Comparison of ENCODE assay signal across 14 cellular contexts in the genomic region with DNA sequence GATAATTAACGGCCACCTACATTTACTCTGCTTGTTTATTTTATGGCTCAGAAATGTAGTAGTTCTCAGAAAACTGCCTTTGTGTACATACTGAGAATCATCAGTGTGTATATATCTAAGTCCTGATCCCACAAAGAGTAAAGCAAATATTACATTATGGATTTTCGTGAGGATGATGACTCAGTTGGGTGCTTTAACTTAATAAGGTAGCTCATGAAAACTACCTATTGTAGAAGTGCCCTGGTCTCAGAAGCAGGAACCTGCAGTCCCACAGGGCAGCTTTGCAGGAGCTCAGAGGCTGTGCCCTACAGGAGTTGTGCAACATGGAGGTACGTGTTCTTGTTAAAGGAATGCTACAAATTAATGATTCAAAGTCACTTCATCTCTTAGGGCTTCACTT.
DNase-seq lines count a peak whose midpoint lies in the region; ATAC-seq and TF ChIP-seq lines count a peak whose summit lies in the region.
"Had no signal": no experiment of that assay in that cellular context is flagged by ENCODE, and none has a peak within 500 bp of the region (broad histone marks: within the 10 kb centered on the region; RNA-seq: fewer than 3 reads in every experiment).

No MANE protein-coding gene starts in this region.

- no peak overlapping the region for H2AFZ ChIP-seq in hepatocyte

- H3K4me3 ChIP-seq in RWPE2 (ENCODE audit: severe bottlenecking) (no peak overlapping the region), hepatocyte (no peak overlapping the region)
- H3K4me3 ChIP-seq: Peyer's patch had no signal

- no peak for TF ChIP-seq CTCF in RWPE2 (IDR thresholded peaks at IDR 0.05; ENCODE audit: poor library complexity, severe bottlenecking)
- no peak for TF ChIP-seq CTCF in hepatocyte (IDR thresholded peaks at IDR 0.05; ENCODE audit: poor library complexity)

- intact Hi-C loops in left colon (cut with DNase I, micrococcal nuclease), result no loop called here

- peak overlapping the region; percentile 19 for H3K4me2 ChIP-seq in hepatocyte

- H3K27ac ChIP-seq in RWPE2 (ENCODE audit: poor library complexity, severe bottlenecking), result peak overlapping the region; percentile 33
- H3K27ac ChIP-seq in hepatocyte, result no peak overlapping the region
- H3K27ac ChIP-seq: Peyer's patch had no signal

- no peaks in the 10 kb centered on the region for H3K9me2 ChIP-seq in hepatocyte (replicated peaks; ENCODE audit: insufficient read depth)

- ATAC-seq in GM18868 (IDR thresholded peaks at IDR 0.05; ENCODE audit: unreplicated experiment) (peak; percentile 51), RWPE2 (ENCODE audit: low read depth) (peak; percentile 99), left colon (no peak), GM18858 (IDR thresholded peaks at IDR 0.05; ENCODE audit: unreplicated experiment) (no peak)
- ATAC-seq: CD8-positive, alpha-beta T cell; HCT116 had no signal

- H3K4me1 ChIP-seq in RWPE2 (ENCODE audit: insufficient read depth, poor library complexity, severe bottlenecking), result peaks cover 10% of the 10 kb centered on the region
- H3K4me1 ChIP-seq in hepatocyte (ENCODE audit: insufficient read depth), result peaks cover 8% of the 10 kb centered on the region
- H3K4me1 ChIP-seq: BE2C, Peyer's patch had no signal

- H3K9me3 ChIP-seq in RWPE2 (ENCODE audit: severe bottlenecking) (no peaks in the 10 kb centered on the region), hepatocyte (ENCODE audit: low read depth) (no peaks in the 10 kb centered on the region)
- H3K9me3 ChIP-seq: BE2C, Peyer's patch had no signal

- H4K20me1 ChIP-seq in hepatocyte (ENCODE audit: insufficient read depth, poor library complexity, severe bottlenecking), result no peaks in the 10 kb centered on the region

- DNase-seq in NCI-H1417 (lab: John Stamatoyannopoulos, UW) (peak in 2 of 3 experiments; percentile 36 to 83), RWPE2 (ENCODE audit: low spot score) (peak; percentile 76), hepatocyte (ENCODE audit: low spot score) (peak; percentile 31), left colon (no peak), ureter (ENCODE audit: low spot score) (no peak)
- DNase-seq: BE2C; CD8-positive, alpha-beta T cell; NCI-H1092; NCI-H2029; NCI-H524 treated with DMSO at 0.1 percent for 48 hours; Peyer's patch had no signal

- no peaks in the 10 kb centered on the region for H3K79me2 ChIP-seq in hepatocyte

- H3K36me3 ChIP-seq in RWPE2 (ENCODE audit: low read depth) (no peaks in the 10 kb centered on the region), hepatocyte (replicated peaks; ENCODE audit: insufficient read depth, low read depth) (no peaks in the 10 kb centered on the region)
- H3K36me3 ChIP-seq: BE2C, Peyer's patch had no signal

- WGBS in hepatocyte (ENCODE audit: low lambda C conversion rate, missing lambda C conversion rate), result 43% methylated on average over 3 of the region's 3 CpGs

- H3K27me3 ChIP-seq in RWPE2 (ENCODE audit: insufficient read depth, poor library complexity, severe bottlenecking) (no peaks in the 10 kb centered on the region), hepatocyte (no peaks in the 10 kb centered on the region)
- H3K27me3 ChIP-seq: BE2C, Peyer's patch had no signal

Comparison
In these comparisons a context has a peak if more than half of its experiments do, and no peak if none do; other contexts are left out.
1. ATAC-seq: peak in GM18868 (single experiment) and RWPE2 (single experiment); none in left colon (single experiment) and GM18858 (single experiment).
2. DNase-seq: peak in NCI-H1417 (2 of 3), RWPE2 (single experiment) and hepatocyte (single experiment); none in left colon (0 of 2) and ureter (single experiment).